In the genomic region with DNA sequence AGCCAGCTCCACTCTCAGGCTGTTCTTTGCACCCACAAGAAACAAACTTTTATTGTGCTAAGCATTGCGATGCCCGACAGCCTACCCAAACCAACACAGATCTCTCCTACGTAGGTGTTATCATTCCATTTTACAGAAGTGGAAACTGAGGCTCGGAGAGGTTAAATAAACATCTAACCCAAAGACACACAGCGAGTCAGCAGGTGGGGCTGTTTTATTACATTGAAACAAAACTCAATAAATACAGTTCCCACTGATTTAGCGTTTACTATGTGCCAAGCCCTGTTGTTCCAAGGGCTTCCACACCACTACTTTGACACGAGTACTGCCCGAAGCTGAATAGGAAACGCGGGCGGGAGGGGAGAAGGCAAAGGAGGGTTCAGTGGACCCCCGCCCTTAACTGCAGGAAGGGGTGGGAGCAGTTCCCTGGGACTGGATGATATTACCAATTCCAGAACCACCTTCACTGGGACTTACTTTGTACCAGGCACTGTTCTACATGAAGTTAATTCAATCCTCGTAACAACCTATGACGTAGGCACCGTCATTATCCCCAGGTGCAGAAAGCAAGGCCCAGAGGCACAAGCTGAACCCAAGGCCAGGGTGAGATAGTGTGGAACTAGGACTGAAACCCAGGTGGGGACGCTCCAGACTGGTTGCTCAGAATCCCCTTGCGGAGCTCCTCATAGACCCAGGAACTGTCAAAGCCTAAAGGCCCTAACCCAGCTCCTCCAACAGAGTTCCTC, we compare ENCODE assay signal across 12 cellular contexts. TPM values are rescaled to one million over a fixed set of nuclear protein-coding genes. Genes with fewer than 3 reads are reported as not detected.
A peak's percentile ranks its signal among the peaks of the same experiment; 100 is the strongest.
DNase-seq lines count a peak whose midpoint lies in the region; ATAC-seq, FAIRE-seq and TF ChIP-seq lines count a peak whose summit lies in the region.
"Had no signal": no experiment of that assay in that cellular context is flagged by ENCODE, and none has a peak within 500 bp of the region (broad histone marks: within the 10 kb centered on the region; RNA-seq: fewer than 3 reads in every experiment).

No MANE protein-coding gene starts in this region.

- no peak for ATAC-seq in HCT116
- no peak for ATAC-seq in HG02678 (IDR thresholded peaks at IDR 0.05; ENCODE audit: unreplicated experiment)
- no peak for ATAC-seq in HG02938 (IDR thresholded peaks at IDR 0.05; ENCODE audit: unreplicated experiment)
- no peak for ATAC-seq in activated naive CD4-positive, alpha-beta T cell treated with anti-CD3 and anti-CD28 coated beads, Interleukin-2, amount 50 U/mL, for 72 hours
- ATAC-seq in GM21717 (IDR thresholded peaks at IDR 0.05; ENCODE audit: unreplicated experiment), result no peak
- ATAC-seq: stimulated activated naive B cell treated with anti-CD40 and anti-IgM and Interleukin-4, amounts not matched to agents 10 μg/mL and 1 μg/mL and 100 μg/mL, for 72 hours had no signal

- H3K4me3 ChIP-seq in HCT116 (replicated peaks in 1 of 2; ENCODE audit: low read depth in 1 of 2, low read length in 2 of 2), result no peak overlapping the region
- H3K4me3 ChIP-seq in astrocyte of the cerebellum (ENCODE audit: low read depth, low read length), result no peak overlapping the region
- peak overlapping the region in 1 of 3 experiments; percentile 31 for H3K4me3 ChIP-seq in keratinocyte (ENCODE audit: control insufficient read depth in 2 of 3, extremely low read depth in 1 of 3, insufficient read depth in 2 of 3, low read depth in 1 of 3, low read length in 3 of 3)
- H3K4me3 ChIP-seq in spleen, result no peak overlapping the region

- FAIRE-seq in keratinocyte (lab: Jason Lieb, UNC), result peak; percentile 55

- TF ChIP-seq CTCF in HCT116 (IDR thresholded peaks at IDR 0.05 in 2 of 3, conservative IDR thresholded peaks at IDR 0.05 in 1 of 3; ENCODE audit: borderline replicate concordance in 1 of 3, insufficient read depth in 1 of 3, low read depth in 2 of 3, low read length in 2 of 3) (no peak; a peak in 1 of 6 replicates), astrocyte of the cerebellum (IDR thresholded peaks at IDR 0.05; ENCODE audit: low read depth, low read length, missing control alignments) (peak; percentile 12), keratinocyte (optimal IDR thresholded peaks at IDR 0.05 in 1 of 3, IDR thresholded peaks at IDR 0.05 in 1 of 3, conservative IDR thresholded peaks at IDR 0.05 in 1 of 3; ENCODE audit: extremely low read depth in 1 of 3, insufficient read depth in 2 of 3, low read length in 3 of 3) (peak in 1 of 3 experiments; percentile 17), spleen (IDR thresholded peaks at IDR 0.05 in 8 of 11, conservative IDR thresholded peaks at IDR 0.05 in 3 of 11) (peak in 5 of 11 experiments; percentile 1 to 35 (median 23))

- peaks cover 5 to 10% of the 10 kb centered on the region in 2 donors for H3K36me3 Mint-ChIP-seq in activated naive CD4-positive, alpha-beta T cell treated with anti-CD3 and anti-CD28 coated beads, Interleukin-2, amount 50 U/mL, for 72 hours

- 68 to 75% (median 73%) methylated on average over 17 of the region's 17 CpGs for WGBS in spleen, 5 donors

- dilution Hi-C loops in keratinocyte (cut with MboI; ENCODE audit: extremely low pct_ligation_motif_present, low sequenced_read_pairs), result no loop called here

- H3K27ac ChIP-seq in HCT116 (ENCODE audit: low read depth, low read length) (no peak overlapping the region), keratinocyte (ENCODE audit: control insufficient read depth, insufficient read depth, low read length) (peak overlapping the region; percentile 66), spleen (peak overlapping the region in 7 of 8 donors; percentile 61 to 97 (median 82))

- TF ChIP-seq POLR2A in HCT116 (IDR thresholded peaks at IDR 0.05; ENCODE audit: borderline replicate concordance, extremely low read depth, insufficient read depth, insufficient read length), result no peak
- no peak for TF ChIP-seq POLR2A in spleen (IDR thresholded peaks at IDR 0.05)

- peak; percentile 56 for TF ChIP-seq RAD21 in HCT116 (IDR thresholded peaks at IDR 0.05; ENCODE audit: low read depth)

- H3K9me3 Mint-ChIP-seq in activated naive CD4-positive, alpha-beta T cell treated with anti-CD3 and anti-CD28 coated beads, Interleukin-2, amount 50 U/mL, for 72 hours, result peaks cover 4 to 6% of the 10 kb centered on the region in 2 donors
- H3K9me3 Mint-ChIP-seq: activated T-helper 2 cell treated with anti-CD3 and anti-CD28 coated beads, Interferon-gamma antibody, Interleukin-2, Interleukin-4, amounts not matched to agents 10 μg/mL and 5 μg/mL and 100 μg/mL, durations not matched to agents 14 hours and 24 hours and 36 hours had no signal

- peaks cover 6% of the 10 kb centered on the region for H3K9me1 ChIP-seq in keratinocyte (ENCODE audit: control insufficient read depth, extremely low read depth, insufficient read depth, low read length)

- H3K27me3 ChIP-seq in HCT116 (ENCODE audit: insufficient read depth, low read length) (no peaks in the 10 kb centered on the region), keratinocyte (ENCODE audit: control insufficient read depth, extremely low read depth, insufficient read depth, low read length) (no peaks in the 10 kb centered on the region), spleen (replicated peaks in 1 of 7) (no peaks in the 10 kb centered on the region)

- H3K9ac ChIP-seq in HCT116 (ENCODE audit: low read length) (no peak overlapping the region), keratinocyte (ENCODE audit: control insufficient read depth, extremely low read depth, insufficient read depth, low read length) (peak overlapping the region; percentile 61)

- POLR2A ChIA-PET in HCT116 (lab: Charles Lee), result no interaction called here

- H4K20me1 ChIP-seq in HCT116 (ENCODE audit: insufficient read depth) (no peaks in the 10 kb centered on the region), keratinocyte (ENCODE audit: control insufficient read depth, extremely low read depth, insufficient read depth, low read length) (peaks cover 11% of the 10 kb centered on the region)

- RAD21 ChIA-PET in HCT116 (lab: Charles Lee; ENCODE audit: low non-redundant PET in 1 of 2, low total read pairs in 2 of 2, uncharacterized antibody in 2 of 2, unreplicated experiment in 2 of 2), result interaction anchor here in 1 of 2 experiments (0.9 kb wide), 1 partner anchor 50 kb away, joined by 3 read pairs; no protein-coding TSS in a partner anchor

- H3K79me2 ChIP-seq in HCT116 (ENCODE audit: insufficient read depth, low read length) (peaks cover 49% of the 10 kb centered on the region), keratinocyte (ENCODE audit: control insufficient read depth, insufficient read depth, low read length) (peaks cover 97% of the 10 kb centered on the region)

- H3K27ac Mint-ChIP-seq in activated naive CD4-positive, alpha-beta T cell treated with anti-CD3 and anti-CD28 coated beads, Interleukin-2, amount 50 U/mL, for 72 hours, result no peak overlapping the region
- H3K27ac Mint-ChIP-seq: activated T-helper 2 cell treated with anti-CD3 and anti-CD28 coated beads, Interferon-gamma antibody, Interleukin-2, Interleukin-4, amounts not matched to agents 10 μg/mL and 5 μg/mL and 100 μg/mL, durations not matched to agents 14 hours and 24 hours and 36 hours; stimulated activated naive B cell treated with anti-CD40 and anti-IgM and Interleukin-4, amounts not matched to agents 10 μg/mL and 1 μg/mL and 100 μg/mL, for 72 hours had no signal

- in situ Hi-C loops in astrocyte of the cerebellum (cut with HindIII; ENCODE audit: low sequenced_read_pairs), result no loop called here

- BruUV-seq in HCT116 (replicated peaks; lab: Mats Ljungman, UMichigan), result no TSS peak

- DNase-seq in HCT116 (ENCODE audit: low read depth, low spot score) (no peak), astrocyte of the cerebellum (ENCODE audit: low read depth) (no peak), keratinocyte (ENCODE audit: low read depth, low spot score) (no peak), spleen (no peak)
- DNase-seq in activated naive CD4-positive, alpha-beta T cell treated with anti-CD3 and anti-CD28 coated beads, Interleukin-2, amount 50 U/mL, for 72 hours (ENCODE audit: low spot score in 2 of 2), result no peak
- DNase-seq: GF-D8; NCI-H1436 treated with DMSO at 0.1 percent for 48 hours; stimulated activated naive B cell treated with anti-CD40 and anti-IgM and Interleukin-4, amounts not matched to agents 10 μg/mL and 1 μg/mL and 100 μg/mL, for 72 hours had no signal

- CTCF ChIA-PET in HCT116 (lab: Charles Lee), result interaction anchor here (1.0 to 1.7 kb wide), 2 partner anchors 9 to 15 kb away, joined by 5 read pairs; no protein-coding TSS in a partner anchor

- no peak overlapping the region for H3K4me2 ChIP-seq in HCT116 (ENCODE audit: low read length)
- peak overlapping the region; percentile 66 for H3K4me2 ChIP-seq in keratinocyte (ENCODE audit: control insufficient read depth, extremely low read depth, insufficient read depth, low read depth, low read length)

- intact Hi-C loops in HCT116 (cut with micrococcal nuclease) (no loop called here), spleen (cut with DNase I; ENCODE audit: low total_unique reads) (no loop called here)

- H3K36me3 ChIP-seq in HCT116 (ENCODE audit: control insufficient read depth in 1 of 2, insufficient read depth in 2 of 2, low read length in 2 of 2), result no peaks in the 10 kb centered on the region
- H3K36me3 ChIP-seq in keratinocyte (ENCODE audit: control insufficient read depth in 2 of 2, extremely low read depth in 1 of 2, insufficient read depth in 2 of 2, low read length in 2 of 2), result peaks cover 29 to 44% of the 10 kb centered on the region in 2 experiments
- H3K36me3 ChIP-seq in spleen, result peaks cover 0 to 47% (median 25%) of the 10 kb centered on the region in 6 donors

- no peaks in the 10 kb centered on the region for H3K9me2 ChIP-seq in HCT116 (ENCODE audit: insufficient read depth)

- H2AFZ ChIP-seq in HCT116 (ENCODE audit: low read depth, low read length, poor library complexity, severe bottlenecking) (no peak overlapping the region), keratinocyte (ENCODE audit: control insufficient read depth, low read length) (no peak overlapping the region)

- no peaks in the 10 kb centered on the region for H3K9me3 ChIP-seq in HCT116 (ENCODE audit: control insufficient read depth in 1 of 2, insufficient read depth in 1 of 2, low read depth in 1 of 2, low read length in 2 of 2)
- H3K9me3 ChIP-seq in keratinocyte (ENCODE audit: control insufficient read depth, low read depth, low read length), result no peaks in the 10 kb centered on the region
- no peaks in the 10 kb centered on the region for H3K9me3 ChIP-seq in spleen

- H3K4me1 ChIP-seq in HCT116 (ENCODE audit: control insufficient read depth in 1 of 2, insufficient read depth in 2 of 2, low read length in 2 of 2) (peaks cover 22 to 44% of the 10 kb centered on the region in 2 experiments), keratinocyte (ENCODE audit: control insufficient read depth, extremely low read depth, insufficient read depth, low read length) (peaks cover 48% of the 10 kb centered on the region), spleen (peaks cover 32 to 56% (median 51%) of the 10 kb centered on the region in 6 donors)

RNA-seq across cellular contexts. Expression of a gene that starts 19.3 kb away (rescaled TPM):
- total RNA-seq in HCT116 (2021; ENCODE audit: unreplicated experiment) (12.6 TPM), spleen (10 to 100 TPM in 2 of 7 donors, 1 to 10 TPM in 5; 5.1 to 11.2 (median 8.3) TPM)
- 9.0 and 11.3 TPM in 2 replicates for polyA plus RNA-seq in HCT116 (2012)
- polyA plus RNA-seq in keratinocyte (38.7 to 91.9 TPM (median 52.7 TPM) in 3 replicates), spleen (1 to 10 TPM; 3.5 to 9.8 (median 4.4) TPM)
- polyA plus RNA-seq in keratinocyte (2011; ENCODE audit: low read depth), result 23.4 TPM
- 32.0 and 62.6 TPM in 2 replicates for polyA plus RNA-seq in keratinocyte (2011; cell fraction: cytosol; rRNA removed)
- 62.5 and 83.1 TPM in 2 replicates for polyA plus RNA-seq in keratinocyte (2011; cell fraction: nucleus; rRNA removed)
- 44.0 and 48.3 TPM in 2 replicates for polyA plus RNA-seq in keratinocyte (2012; ENCODE audit: low replicate concordance)
- 48.6 to 89.0 TPM (median 74.9 TPM) in 3 replicates for polyA minus RNA-seq in keratinocyte
- 91.9 TPM for polyA minus RNA-seq in keratinocyte (2011; cell fraction: cytosol; rRNA and poly(A)+ RNA removed)
- 65.3 and 76.2 TPM in 2 replicates for polyA minus RNA-seq in keratinocyte (2011; cell fraction: nucleus; rRNA and poly(A)+ RNA removed)
- 1 to 10 TPM; 7.4 to 9.8 TPM for total RNA-seq in activated naive CD4-positive, alpha-beta T cell treated with anti-CD3 and anti-CD28 coated beads, Interleukin-2, amount 50 U/mL, for 72 hours

RNA-seq across cellular contexts. Expression of a gene that starts 34.8 kb away (rescaled TPM):
- total RNA-seq in HCT116 (2021; ENCODE audit: unreplicated experiment) (15.6 TPM), spleen (10 to 100 TPM; 13.6 to 19.7 (median 16.4) TPM)
- polyA plus RNA-seq in HCT116 (2012), result 11.7 and 15.6 TPM in 2 replicates
- polyA plus RNA-seq in keratinocyte (55.0 to 61.5 TPM (median 57.9 TPM) in 3 replicates), spleen (1 to 10 TPM; 2.7 to 6.2 (median 2.9) TPM)
- 124 TPM for polyA plus RNA-seq in keratinocyte (2011; ENCODE audit: low read depth)
- 43.0 and 79.6 TPM in 2 replicates for polyA plus RNA-seq in keratinocyte (2011; cell fraction: cytosol; rRNA removed)
- polyA plus RNA-seq in keratinocyte (2011; cell fraction: nucleus; rRNA removed), result 145 and 193 TPM in 2 replicates
- 72.9 and 75.0 TPM in 2 replicates for polyA plus RNA-seq in keratinocyte (2012; ENCODE audit: low replicate concordance)
- polyA minus RNA-seq in keratinocyte, result 106 to 194 TPM (median 118 TPM) in 3 replicates
- 127 TPM for polyA minus RNA-seq in keratinocyte (2011; cell fraction: cytosol; rRNA and poly(A)+ RNA removed)
- polyA minus RNA-seq in keratinocyte (2011; cell fraction: nucleus; rRNA and poly(A)+ RNA removed), result 82.3 and 144 TPM in 2 replicates
- 10 to 100 TPM; 27.3 to 41.7 TPM for total RNA-seq in activated naive CD4-positive, alpha-beta T cell treated with anti-CD3 and anti-CD28 coated beads, Interleukin-2, amount 50 U/mL, for 72 hours
